8 cellular contexts compared by ENCODE assay signal in the genomic region with DNA sequence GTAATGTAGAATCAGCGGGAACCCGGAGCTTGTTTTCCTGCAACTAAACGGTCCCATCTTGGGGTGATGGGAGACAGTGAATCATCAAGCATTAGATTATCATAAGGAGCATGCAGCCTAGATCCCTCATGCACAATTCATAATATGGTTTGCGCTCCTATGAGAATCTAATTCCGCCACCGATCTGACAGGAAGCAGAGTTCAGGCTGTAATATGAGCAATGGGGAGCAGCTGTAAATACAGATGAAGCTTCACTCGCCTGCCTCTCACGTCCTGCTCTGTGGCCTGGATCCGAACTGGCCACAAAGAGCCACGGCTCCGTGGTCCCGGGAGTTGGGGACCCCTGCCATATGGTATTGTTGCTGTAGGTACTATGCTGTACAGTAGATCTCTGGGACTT. TPM values are rescaled to one million over a fixed set of nuclear protein-coding genes. Genes with fewer than 3 reads are reported as not detected.
DNase-seq lines count a peak whose midpoint lies in the region; ATAC-seq and TF ChIP-seq lines count a peak whose summit lies in the region.

No MANE protein-coding gene starts in this region.

- H3K4me1 ChIP-seq in heart left ventricle (peaks cover 0 to 46% (median 10%) of the 10 kb centered on the region in 12 donors), PC-9 (replicated peaks; ENCODE audit: insufficient read depth) (no peaks in the 10 kb centered on the region)

- no peak overlapping the region for H3K4me2 ChIP-seq in PC-9

- H3K9me2 ChIP-seq in PC-9 (ENCODE audit: insufficient read depth), result 0 out of 2 replicates have a peak, but pooled peaks cover 3% of the 10 kb centered on the region

- DNase-seq in heart left ventricle (peak in 1 of 5 donors; percentile 25), cardiac septum (ENCODE audit: low spot score) (no peak), SK-N-MC (ENCODE audit: low read depth, low spot score) (peak; percentile 51), fibroblast of mammary gland (ENCODE audit: low read depth) (peak; percentile 72), HuH-7.5 (ENCODE audit: low spot score) (no peak), PC-9 (no peak), COR-L47 (lab: John Stamatoyannopoulos, UW) (no peak)

- H3K79me2 ChIP-seq in PC-9 (ENCODE audit: low read depth), result no peaks in the 10 kb centered on the region

- H3K27ac ChIP-seq in heart left ventricle (peak overlapping the region in 11 of 12 donors; percentile 25 to 86 (median 73)), SK-N-MC (no peak overlapping the region), PC-9 (no peak overlapping the region)

- peaks cover 57% of the 10 kb centered on the region for H3K36me3 Mint-ChIP-seq in stimulated activated naive CD8-positive, alpha-beta T cell treated with anti-CD3 and anti-CD28 coated beads, Interleukin-15, Interleukin-2, amounts not matched to agents 100 ng/mL and 50 ng/mL, for 24 hours (ENCODE audit: low read depth)

- TF ChIP-seq CTCF in heart left ventricle (IDR thresholded peaks at IDR 0.05) (no peak), fibroblast of mammary gland (conservative IDR thresholded peaks at IDR 0.05; ENCODE audit: control insufficient read depth, insufficient read depth, low read depth, low read length) (no peak), PC-9 (conservative IDR thresholded peaks at IDR 0.05) (no peak)

- H3K9me3 ChIP-seq in heart left ventricle, result peaks cover 0 to 21% (median 0%) of the 10 kb centered on the region in 12 donors
- H3K9me3 ChIP-seq in SK-N-MC (ENCODE audit: low read depth, low read length), result no peaks in the 10 kb centered on the region
- peaks cover 3% of the 10 kb centered on the region; the same call in 1 of the 2 replicates for H3K9me3 ChIP-seq in PC-9 (ENCODE audit: insufficient read depth, low read depth)

- peak overlapping the region; percentile 83 for H3K27ac Mint-ChIP-seq in stimulated activated naive CD8-positive, alpha-beta T cell treated with anti-CD3 and anti-CD28 coated beads, Interleukin-15, Interleukin-2, amounts not matched to agents 100 ng/mL and 50 ng/mL, for 24 hours

- H3K27me3 Mint-ChIP-seq in stimulated activated naive CD8-positive, alpha-beta T cell treated with anti-CD3 and anti-CD28 coated beads, Interleukin-15, Interleukin-2, amounts not matched to agents 100 ng/mL and 50 ng/mL, for 24 hours, result no peaks in the 10 kb centered on the region

- intact Hi-C loops in heart left ventricle (cut with DNase I), result loop anchor here in 2 of 10 donors (2.0 to 5.0 kb wide), 2 partner anchors 28 to 34 kb away; no protein-coding TSS in a partner anchor
- intact Hi-C loops in cardiac septum (cut with DNase I), result no loop called here
- intact Hi-C loops in PC-9 (cut with micrococcal nuclease; ENCODE audit: unreplicated experiment), result no loop called here

- TF ChIP-seq POLR2A in heart left ventricle (IDR thresholded peaks at IDR 0.05), result no peak

- peak overlapping the region; percentile 87 for H3K4me3 Mint-ChIP-seq in stimulated activated naive CD8-positive, alpha-beta T cell treated with anti-CD3 and anti-CD28 coated beads, Interleukin-15, Interleukin-2, amounts not matched to agents 100 ng/mL and 50 ng/mL, for 24 hours

- H2AFZ ChIP-seq in PC-9, result no peak overlapping the region

- H3K36me3 ChIP-seq in heart left ventricle (peaks cover 0 to 30% (median 15%) of the 10 kb centered on the region in 9 donors), SK-N-MC (ENCODE audit: insufficient read depth, low read length) (peaks cover 25% of the 10 kb centered on the region), PC-9 (ENCODE audit: low read depth) (no peaks in the 10 kb centered on the region)

- H3K27me3 ChIP-seq in heart left ventricle (no peaks in the 10 kb centered on the region), PC-9 (ENCODE audit: insufficient read depth, low read depth) (no peaks in the 10 kb centered on the region)

- peaks cover 38% of the 10 kb centered on the region for H3K4me1 Mint-ChIP-seq in stimulated activated naive CD8-positive, alpha-beta T cell treated with anti-CD3 and anti-CD28 coated beads, Interleukin-15, Interleukin-2, amounts not matched to agents 100 ng/mL and 50 ng/mL, for 24 hours (ENCODE audit: low read depth)

- peak in 2 of 4 donors; percentile 58 to 59 for ATAC-seq in heart left ventricle

- no peaks in the 10 kb centered on the region for H4K20me1 ChIP-seq in PC-9 (ENCODE audit: insufficient read depth)

- no peaks in the 10 kb centered on the region for H3F3A ChIP-seq in PC-9 (ENCODE audit: insufficient read depth, low read depth)

- POLR2A ChIA-PET in PC-9 (lab: Charles Lee; ENCODE audit: unreplicated experiment), result no interaction called here

- CTCF ChIA-PET in PC-9 (lab: Charles Lee), result no interaction called here

- BruUV-seq in PC-9 (replicated peaks; lab: Mats Ljungman, UMichigan), result no TSS peak

- H3K4me3 ChIP-seq in heart left ventricle (peak overlapping the region; percentile 12 to 71 (median 56)), SK-N-MC (peak overlapping the region; percentile 88), fibroblast of mammary gland (ENCODE audit: control insufficient read depth, low read depth, low read length) (peak overlapping the region; percentile 47), PC-9 (no peak overlapping the region)

- peak overlapping the region; percentile 75 for H3K9ac ChIP-seq in SK-N-MC (ENCODE audit: insufficient read length)

- H3K9me3 Mint-ChIP-seq in stimulated activated naive CD8-positive, alpha-beta T cell treated with anti-CD3 and anti-CD28 coated beads, Interleukin-15, Interleukin-2, amounts not matched to agents 100 ng/mL and 50 ng/mL, for 24 hours, result peaks cover 18% of the 10 kb centered on the region

- 36 to 60% (median 52%) methylated on average over 12 of the region's 12 CpGs for WGBS in heart left ventricle, 4 donors

RNA-seq across cellular contexts. Expression of gene IFI44, which starts 1.6 kb away (rescaled TPM):
- total RNA-seq in heart left ventricle (10 to 100 TPM in 4 of 9 donors, 1 to 10 TPM in 5; 4.5 to 43.0 (median 9.6) TPM), cardiac septum (8.2 TPM), PC-9 (2021) (4.3 and 4.8 TPM in 2 replicates)
- 10 to 100 TPM; 11.2 to 14.8 TPM for polyA plus RNA-seq in heart left ventricle

RNA-seq across cellular contexts. Expression of gene IFI44L, which starts 31.0 kb away (rescaled TPM):
- total RNA-seq in heart left ventricle, result 10 to 100 TPM in 5 of 9 donors, 1 to 10 TPM in 4; 4.2 to 41.7 (median 15.4) TPM
- 1 to 10 TPM; 3.3 to 3.4 TPM for polyA plus RNA-seq in heart left ventricle
- total RNA-seq in cardiac septum, result 8.5 TPM
- 0.40 and 0.70 TPM in 2 replicates for total RNA-seq in PC-9 (2021)

Comparison
In these comparisons a context has a peak if more than half of its experiments do, and no peak if none do; other contexts are left out.
1. DNase-seq: peak in SK-N-MC (single experiment) and fibroblast of mammary gland (single experiment); none in cardiac septum (single experiment), HuH-7.5 (single experiment), PC-9 (0 of 2) and COR-L47 (single experiment).
2. H3K27ac ChIP-seq: peak in heart left ventricle (11 of 12); none in SK-N-MC (single experiment) and PC-9 (single experiment).